Comparison of ENCODE assay signal across 9 cellular contexts in the genomic region with DNA sequence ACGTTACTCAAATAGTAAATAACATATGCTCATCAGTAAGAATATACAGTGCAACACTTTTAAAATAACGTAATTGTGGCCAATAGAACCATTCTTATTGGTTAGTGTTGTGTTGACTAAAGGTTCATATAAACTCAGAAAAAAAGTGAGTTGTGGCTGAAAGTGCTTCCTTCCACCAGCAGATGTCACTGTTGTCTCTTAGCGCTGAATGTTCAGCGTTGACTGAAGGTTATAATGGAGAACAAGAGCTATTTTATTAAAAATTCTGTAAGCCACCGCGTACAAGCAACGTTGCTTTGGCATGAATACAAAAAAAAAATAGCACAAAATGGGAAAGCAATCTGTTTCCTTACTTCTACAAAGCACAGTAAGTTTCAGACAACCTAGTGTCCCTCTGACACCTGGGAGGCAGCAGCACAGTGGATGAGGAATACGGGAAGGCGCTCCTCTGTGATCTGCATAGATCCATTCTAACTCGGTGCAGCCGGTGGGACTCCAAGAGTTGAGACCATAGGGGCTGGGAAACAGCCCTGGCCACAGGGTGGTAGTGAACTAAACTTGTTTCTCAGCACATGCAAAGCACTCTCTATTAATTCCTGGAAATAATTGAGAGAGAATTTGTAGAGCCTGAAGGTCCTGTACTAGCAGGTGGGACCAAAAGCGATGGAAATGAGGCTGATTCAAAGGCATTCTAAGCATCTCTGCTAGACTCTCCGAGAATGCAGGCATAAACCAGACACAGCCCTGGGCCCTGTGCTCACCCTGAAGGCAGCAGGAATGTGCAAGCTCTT. TPM values are rescaled to one million over a fixed set of nuclear protein-coding genes. Genes with fewer than 3 reads are reported as not detected.
DNase-seq lines count a peak whose midpoint lies in the region; ATAC-seq and TF ChIP-seq lines count a peak whose summit lies in the region.
"Had no signal": no experiment of that assay in that cellular context is flagged by ENCODE, and none has a peak within 500 bp of the region (broad histone marks: within the 10 kb centered on the region; RNA-seq: fewer than 3 reads in every experiment).

No MANE protein-coding gene starts in this region.

- peak in 4 of 5 donors; percentile 8 to 52 (median 24) for DNase-seq in CD8-positive, alpha-beta memory T cell
- peak; percentile 59 for DNase-seq in NCI-H2227 (lab: John Stamatoyannopoulos, UW; ENCODE audit: unreplicated experiment)
- DNase-seq in activated T-cell treated with anti-CD3 and anti-CD28 coated beads, Interleukin-2, amount 50 U/mL, for 4 hours: peak; percentile 9
- DNase-seq in glutamatergic neuron: peak; percentile 28
- DNase-seq in psoas muscle: no peak

- no peaks in the 10 kb centered on the region for H3K36me3 Mint-ChIP-seq in CD8-positive, alpha-beta memory T cell
- no peaks in the 10 kb centered on the region for H3K36me3 Mint-ChIP-seq in activated T-cell treated with anti-CD3 and anti-CD28 coated beads, Interleukin-2, amount 50 U/mL, for 4 hours (ENCODE audit: insufficient read depth)
- no peaks in the 10 kb centered on the region for H3K36me3 Mint-ChIP-seq in glutamatergic neuron (ENCODE audit: unreplicated experiment)

- H3K4me1 ChIP-seq in CD8-positive, alpha-beta memory T cell (ENCODE audit: insufficient read depth, low read length): no peaks in the 10 kb centered on the region
- H3K4me1 ChIP-seq in psoas muscle: no peaks in the 10 kb centered on the region

- H3K4me3 ChIP-seq in CD8-positive, alpha-beta memory T cell (ENCODE audit: low read length): no peak overlapping the region
- H3K4me3 ChIP-seq in psoas muscle: no peak overlapping the region

- H3K4me1 Mint-ChIP-seq in CD8-positive, alpha-beta memory T cell: peaks cover 7 to 9% (median 7%) of the 10 kb centered on the region in 3 donors
- H3K4me1 Mint-ChIP-seq in activated T-cell treated with anti-CD3 and anti-CD28 coated beads, Interleukin-2, amount 50 U/mL, for 4 hours (ENCODE audit: low read depth): peaks cover 14% of the 10 kb centered on the region
- peaks cover 4% of the 10 kb centered on the region for H3K4me1 Mint-ChIP-seq in glutamatergic neuron (ENCODE audit: low read depth, unreplicated experiment)

- intact Hi-C loops in psoas muscle (cut with DNase I): loop anchor here in 1 of 2 donors (5.0 to 10.0 kb wide), 2 partner anchors 637 to 784 kb away; no protein-coding TSS in a partner anchor

- no peak overlapping the region for H3K4me3 Mint-ChIP-seq in CD8-positive, alpha-beta memory T cell
- no peak overlapping the region for H3K4me3 Mint-ChIP-seq in activated T-cell treated with anti-CD3 and anti-CD28 coated beads, Interleukin-2, amount 50 U/mL, for 4 hours
- no peak overlapping the region for H3K4me3 Mint-ChIP-seq in glutamatergic neuron (ENCODE audit: unreplicated experiment)
- H3K4me3 Mint-ChIP-seq: stimulated activated naive CD8-positive, alpha-beta T cell treated with anti-CD3 and anti-CD28 coated beads, Interleukin-15, Interleukin-2, amounts not matched to agents 100 ng/mL and 50 ng/mL, for 24 hours had no signal

- H3K36me3 ChIP-seq in CD8-positive, alpha-beta memory T cell (ENCODE audit: insufficient read depth, low read length): no peaks in the 10 kb centered on the region
- H3K36me3 ChIP-seq in psoas muscle (ENCODE audit: insufficient read depth in 1 of 2, low read depth in 1 of 2): no peaks in the 10 kb centered on the region

- peaks cover 12 to 67% of the 10 kb centered on the region in 2 donors for H3K27me3 Mint-ChIP-seq in CD8-positive, alpha-beta memory T cell
- peaks cover 43% of the 10 kb centered on the region for H3K27me3 Mint-ChIP-seq in activated T-cell treated with anti-CD3 and anti-CD28 coated beads, Interleukin-2, amount 50 U/mL, for 4 hours (ENCODE audit: low read depth)
- H3K27me3 Mint-ChIP-seq in glutamatergic neuron (ENCODE audit: unreplicated experiment): no peaks in the 10 kb centered on the region

- H3K9me3 ChIP-seq in CD8-positive, alpha-beta memory T cell (ENCODE audit: low read length): no peaks in the 10 kb centered on the region
- H3K9me3 ChIP-seq in psoas muscle: no peaks in the 10 kb centered on the region

- TF ChIP-seq CTCF in glutamatergic neuron (IDR thresholded peaks at IDR 0.05; ENCODE audit: partially characterized antibody, unreplicated experiment) (peak; percentile 83), psoas muscle (IDR thresholded peaks at IDR 0.05) (peak; percentile 87)

- POLR2A ChIA-PET in CD8-positive, alpha-beta memory T cell (lab: Charles Lee): no interaction called here

- 17 to 18% (median 17%) methylated on average over 13 of the region's 13 CpGs for WGBS in psoas muscle, 3 donors

- no peaks in the 10 kb centered on the region for H3K9me3 Mint-ChIP-seq in CD8-positive, alpha-beta memory T cell
- peaks cover 4% of the 10 kb centered on the region for H3K9me3 Mint-ChIP-seq in activated T-cell treated with anti-CD3 and anti-CD28 coated beads, Interleukin-2, amount 50 U/mL, for 4 hours
- H3K9me3 Mint-ChIP-seq in glutamatergic neuron (ENCODE audit: unreplicated experiment): no peaks in the 10 kb centered on the region

- ATAC-seq in GM18861 (IDR thresholded peaks at IDR 0.05; ENCODE audit: unreplicated experiment): peak; percentile 95
- peak; percentile 77 for ATAC-seq in HG03060 (IDR thresholded peaks at IDR 0.05; ENCODE audit: low read depth, unreplicated experiment)
- ATAC-seq in activated T-cell treated with anti-CD3 and anti-CD28 coated beads, Interleukin-2, amount 50 U/mL, for 4 hours: peak; percentile 46 to 52
- ATAC-seq in psoas muscle: peak in 1 of 4 donors; percentile 76
- ATAC-seq in HG03135 (IDR thresholded peaks at IDR 0.05; ENCODE audit: unreplicated experiment): no peak

- CTCF ChIA-PET in CD8-positive, alpha-beta memory T cell (lab: Charles Lee): interaction anchor here (0.7 to 3.7 kb wide), 3 partner anchors 12 to 352 kb away, joined by 3 to 12 read pairs (median 3); no protein-coding TSS in a partner anchor

- H3K27ac Mint-ChIP-seq in CD8-positive, alpha-beta memory T cell: peak overlapping the region in 1 of 8 donors; percentile 48
- no peak overlapping the region for H3K27ac Mint-ChIP-seq in glutamatergic neuron (ENCODE audit: unreplicated experiment)
- H3K27ac Mint-ChIP-seq: stimulated activated naive CD8-positive, alpha-beta T cell treated with anti-CD3 and anti-CD28 coated beads, Interleukin-15, Interleukin-2, amounts not matched to agents 100 ng/mL and 50 ng/mL, for 24 hours had no signal

- H3K27ac ChIP-seq in CD8-positive, alpha-beta memory T cell (ENCODE audit: low read depth, low read length): no peak overlapping the region
- H3K27ac ChIP-seq in psoas muscle: no peak overlapping the region

- H3K27me3 ChIP-seq in CD8-positive, alpha-beta memory T cell (ENCODE audit: insufficient read depth, low read length, poor library complexity, severe bottlenecking): no peaks in the 10 kb centered on the region
- no peaks in the 10 kb centered on the region for H3K27me3 ChIP-seq in psoas muscle (ENCODE audit: insufficient read depth in 3 of 3, low read length in 2 of 3)

RNA-seq across cellular contexts. Expression of gene OXGR1, which starts 23.9 kb away (rescaled TPM):
- total RNA-seq in CD8-positive, alpha-beta memory T cell: not detected
- polyA plus RNA-seq in CD8-positive, alpha-beta memory T cell: not detected
- total RNA-seq in activated T-cell treated with anti-CD3 and anti-CD28 coated beads, Interleukin-2, amount 50 U/mL, for 4 hours: not detected
- total RNA-seq in glutamatergic neuron (ENCODE audit: unreplicated experiment) (not detected), psoas muscle (not detected)
- polyA plus RNA-seq in psoas muscle: under 1 TPM; 0.03 to 0.06 (median 0.05) TPM

Comparison
In these comparisons a context has a peak if more than half of its experiments do, and no peak if none do; other contexts are left out.
1. DNase-seq: peak in CD8-positive, alpha-beta memory T cell (4 of 5), NCI-H2227 (single experiment), activated T-cell treated with anti-CD3 and anti-CD28 coated beads, Interleukin-2, amount 50 U/mL, for 4 hours (single experiment) and glutamatergic neuron (single experiment); none in psoas muscle (0 of 2).